ENCODE assay signal across 32 cellular contexts in the genomic region with DNA sequence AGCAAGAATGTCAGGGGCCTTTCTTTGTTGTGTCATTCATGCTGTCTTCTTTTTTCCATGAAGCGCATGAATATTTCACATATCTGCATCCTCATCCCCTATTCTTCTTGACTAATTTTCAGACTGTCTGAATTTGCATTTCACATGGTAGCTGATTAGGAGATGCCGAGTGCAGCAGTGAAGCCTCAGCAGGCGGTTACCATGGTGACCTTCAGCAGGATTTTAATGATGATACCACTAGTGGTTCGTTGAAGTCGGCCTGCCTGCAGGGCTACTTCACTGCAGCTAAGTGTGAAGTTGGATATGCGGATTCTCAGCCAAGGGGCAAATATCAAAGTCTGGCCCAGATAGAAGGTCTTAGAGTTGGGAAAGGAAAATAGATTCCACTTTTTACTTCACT.
DNase-seq lines count a peak whose midpoint lies in the region; ATAC-seq, FAIRE-seq and TF ChIP-seq lines count a peak whose summit lies in the region.
"Had no signal": no experiment of that assay in that cellular context is flagged by ENCODE, and none has a peak within 500 bp of the region (broad histone marks: within the 10 kb centered on the region; RNA-seq: fewer than 3 reads in every experiment).

No MANE protein-coding gene starts in this region.

- H3K4me3 ChIP-seq in mesendoderm (ENCODE audit: low read length) = no peak overlapping the region
- H3K4me3 ChIP-seq: esophagus squamous epithelium, heart right ventricle, pancreas, testis had no signal

- H2BK120ac ChIP-seq in H9 (ENCODE audit: low read depth, low read length, poor library complexity, severe bottlenecking) (no peak overlapping the region), mesendoderm (ENCODE audit: low read depth, low read length) (no peak overlapping the region)

- H3K56ac ChIP-seq in H9 (ENCODE audit: insufficient read length, low read depth, low read length) = no peak overlapping the region
- no peak overlapping the region for H3K56ac ChIP-seq in mesendoderm (ENCODE audit: low read length)

- H2AK5ac ChIP-seq in H9 (ENCODE audit: insufficient read length, low read length) (no peak overlapping the region), mesendoderm (ENCODE audit: low read length) (no peak overlapping the region)

- H3K27ac Mint-ChIP-seq in H9 = peak overlapping the region in 2 of 3 experiments; percentile 6 to 88; a peak in 3 of 7 replicates
- peak overlapping the region in 4 of 5 experiments; percentile 27 to 86 (median 60) for H3K27ac Mint-ChIP-seq in brain
- H3K27ac Mint-ChIP-seq: activated naive CD4-positive, alpha-beta T cell treated with anti-CD3 and anti-CD28 coated beads, Interleukin-2, amount 50 U/mL, for 24 hours; activated T-helper 2 cell treated with anti-CD3 and anti-CD28 coated beads, Interferon-gamma antibody, Interleukin-2, Interleukin-4, amounts not matched to agents 10 μg/mL and 5 μg/mL and 100 μg/mL, durations not matched to agents 14 hours and 24 hours and 36 hours; IgD-negative memory B cell; natural killer cell treated with Interleukin-12 subunit alpha and Interleukin-12 subunit beta and Interleukin-15 and Interleukin-18, amount 100 ng/mL, for 72 hours; stimulated activated naive CD8-positive, alpha-beta T cell treated with anti-CD3 and anti-CD28 coated beads, Interleukin-15, Interleukin-2, amounts not matched to agents 100 ng/mL and 50 ng/mL, for 24 hours; T-helper 2 cell treated with Interferon-gamma antibody and Interleukin-4, amounts not matched to agents 5 μg/mL and 100 μg/mL, for 36 hours had no signal

- no peak overlapping the region for H4K5ac ChIP-seq in H9 (ENCODE audit: insufficient read length, low read depth, low read length)
- no peak overlapping the region for H4K5ac ChIP-seq in mesendoderm (ENCODE audit: low read length)

- H4K8ac ChIP-seq in H9 (replicated peaks; ENCODE audit: insufficient read length, low read depth, low read length) = no peak overlapping the region
- H4K8ac ChIP-seq in mesendoderm (ENCODE audit: low read depth, low read length) = no peak overlapping the region

- no peaks in the 10 kb centered on the region for H3K9me3 ChIP-seq in H9 (ENCODE audit: control insufficient read depth, low read depth, low read length)
- H3K9me3 ChIP-seq: esophagus squamous epithelium, heart right ventricle, pancreas, testis had no signal

- H3K23ac ChIP-seq in H9 (ENCODE audit: insufficient read length, low read depth, low read length) (no peak overlapping the region), mesendoderm (ENCODE audit: low read length) (no peak overlapping the region)

- TF ChIP-seq CTCF in D721Med (IDR thresholded peaks at IDR 0.05; ENCODE audit: insufficient read depth, missing control alignments) (no peak), H9 (conservative IDR thresholded peaks at IDR 0.05) (no peak), brain (conservative IDR thresholded peaks at IDR 0.05) (no peak)

- no peak overlapping the region for H2BK12ac ChIP-seq in H9 (ENCODE audit: insufficient read length, low read depth, low read length)

- H3K9me3 Mint-ChIP-seq in H9 (no peaks in the 10 kb centered on the region), brain (no peaks in the 10 kb centered on the region)
- H3K9me3 Mint-ChIP-seq: activated naive CD4-positive, alpha-beta T cell treated with anti-CD3 and anti-CD28 coated beads, Interleukin-2, amount 50 U/mL, for 24 hours; activated T-helper 2 cell treated with anti-CD3 and anti-CD28 coated beads, Interferon-gamma antibody, Interleukin-2, Interleukin-4, amounts not matched to agents 10 μg/mL and 5 μg/mL and 100 μg/mL, durations not matched to agents 14 hours and 24 hours and 36 hours; natural killer cell treated with Interleukin-12 subunit alpha and Interleukin-12 subunit beta and Interleukin-15 and Interleukin-18, amount 100 ng/mL, for 72 hours; T-helper 2 cell treated with Interferon-gamma antibody and Interleukin-4, amounts not matched to agents 5 μg/mL and 100 μg/mL, for 36 hours had no signal

- peak; percentile 84 for FAIRE-seq in D721Med (lab: Jason Lieb, UNC)
- FAIRE-seq: GM18507 had no signal

- H3K27me3 Mint-ChIP-seq in H9 (ENCODE audit: low read depth) = no peaks in the 10 kb centered on the region
- no peaks in the 10 kb centered on the region for H3K27me3 Mint-ChIP-seq in brain
- H3K27me3 Mint-ChIP-seq: activated naive CD4-positive, alpha-beta T cell treated with anti-CD3 and anti-CD28 coated beads, Interleukin-2, amount 50 U/mL, for 24 hours; IgD-negative memory B cell; natural killer cell treated with Interleukin-12 subunit alpha and Interleukin-12 subunit beta and Interleukin-15 and Interleukin-18, amount 100 ng/mL, for 72 hours; stimulated activated naive CD8-positive, alpha-beta T cell treated with anti-CD3 and anti-CD28 coated beads, Interleukin-15, Interleukin-2, amounts not matched to agents 100 ng/mL and 50 ng/mL, for 24 hours had no signal

- H3K27me3 ChIP-seq in H9 (ENCODE audit: insufficient read depth, low read length) (no peaks in the 10 kb centered on the region), mesendoderm (ENCODE audit: insufficient read depth, low read length, poor library complexity) (no peaks in the 10 kb centered on the region)
- H3K27me3 ChIP-seq: esophagus squamous epithelium, foreskin keratinocyte, heart right ventricle, pancreas, testis had no signal

- no peak overlapping the region for H2AFZ ChIP-seq in H9 (ENCODE audit: low read length)

- H2BK5ac ChIP-seq in H9 (ENCODE audit: insufficient read length, low read length) = no peak overlapping the region
- H2BK5ac ChIP-seq in mesendoderm (ENCODE audit: low read length) = no peak overlapping the region

- DNase-seq in D721Med (ENCODE audit: insufficient read length, low spot score) (no peak), H9 (peak; percentile 45), mesendoderm (peak; percentile 94), OCI-M1 (lab: John Stamatoyannopoulos, UW) (no peak)
- DNase-seq in activated CD4-positive, CD25-positive, alpha-beta regulatory T cell (lab: John Stamatoyannopoulos, UW) = no peak
- DNase-seq: activated CD4-positive, alpha-beta T cell treated with anti-CD3 and anti-CD28 coated beads for 4 hours; activated T-cell treated with anti-CD3 and anti-CD28 coated beads for 4 hours; amniotic stem cell; Calu3; DND-41; esophagus squamous epithelium; foreskin keratinocyte; heart right ventricle; left cardiac atrium; NCI-H510A; NK-92 treated with Interleukin-12 subunit alpha and Interleukin-12 subunit beta, amount 100 ng/mL, for 24 hours; pancreas; right cardiac atrium; Right ventricle myocardium superior; stimulated activated CD4-positive, alpha-beta T cell treated with anti-CD3 and anti-CD28 coated beads, Interleukin-2, amount 100 ng/mL, for 24 hours; testis had no signal

- H3K36me3 Mint-ChIP-seq in H9 (ENCODE audit: insufficient read depth in 1 of 3, low read depth in 3 of 3) = no peaks in the 10 kb centered on the region; a peak in 1 of 7 replicates
- H3K36me3 Mint-ChIP-seq in brain = peaks cover 4% of the 10 kb centered on the region

- H3K27ac ChIP-seq in H9 (ENCODE audit: insufficient read length, low read depth, low read length) (no peak overlapping the region), mesendoderm (ENCODE audit: low read depth, low read length) (no peak overlapping the region)
- H3K27ac ChIP-seq: C4-2B, esophagus squamous epithelium, foreskin keratinocyte, heart right ventricle, pancreas, testis had no signal

- H3K9ac ChIP-seq in H9 (ENCODE audit: extremely low read depth, insufficient read length, low read length) (no peak overlapping the region), mesendoderm (ENCODE audit: low read length) (no peak overlapping the region)

- no peaks in the 10 kb centered on the region for H3K23me2 ChIP-seq in H9 (ENCODE audit: insufficient read length, low read depth, low read length, poor library complexity, severe bottlenecking)

- peak overlapping the region in 1 of 2 experiments; percentile 53; a peak in 1 of 5 replicates for H3K4me3 Mint-ChIP-seq in H9
- peak overlapping the region in 4 of 5 experiments; percentile 16 to 68 (median 51) for H3K4me3 Mint-ChIP-seq in brain
- H3K4me3 Mint-ChIP-seq: activated naive CD4-positive, alpha-beta T cell treated with anti-CD3 and anti-CD28 coated beads, Interleukin-2, amount 50 U/mL, for 24 hours; IgD-negative memory B cell; natural killer cell treated with Interleukin-12 subunit alpha and Interleukin-12 subunit beta and Interleukin-15 and Interleukin-18, amount 100 ng/mL, for 72 hours; stimulated activated naive CD8-positive, alpha-beta T cell treated with anti-CD3 and anti-CD28 coated beads, Interleukin-15, Interleukin-2, amounts not matched to agents 100 ng/mL and 50 ng/mL, for 24 hours; T-helper 2 cell treated with Interferon-gamma antibody and Interleukin-4, amounts not matched to agents 5 μg/mL and 100 μg/mL, for 36 hours had no signal

- no peak overlapping the region for H3T11ph ChIP-seq in H9 (ENCODE audit: low read length)

- H2BK20ac ChIP-seq in H9 (ENCODE audit: low read depth, low read length, poor library complexity, severe bottlenecking) = no peak overlapping the region

- H3K4me2 ChIP-seq in H9 (ENCODE audit: insufficient read depth, insufficient read length, low read length) = no peak overlapping the region
- no peak overlapping the region for H3K4me2 ChIP-seq in mesendoderm (ENCODE audit: low read length)

- H3K4me1 Mint-ChIP-seq in H9 = peaks cover 14 to 23% of the 10 kb centered on the region in 2 experiments
- H3K4me1 Mint-ChIP-seq in brain = peaks cover 51% of the 10 kb centered on the region
- H3K4me1 Mint-ChIP-seq: IgD-negative memory B cell had no signal

- H2BK15ac ChIP-seq in H9 (ENCODE audit: low read depth, low read length) (no peak overlapping the region), mesendoderm (replicated peaks; ENCODE audit: low read depth) (no peak overlapping the region)

- H3K79me1 ChIP-seq in H9 (ENCODE audit: insufficient read depth, low read depth, low read length, poor library complexity, severe bottlenecking) (no peaks in the 10 kb centered on the region), mesendoderm (ENCODE audit: low read length) (no peaks in the 10 kb centered on the region)

- H4K91ac ChIP-seq in H9 (ENCODE audit: insufficient read length, low read depth, low read length) = no peak overlapping the region

- H3K18ac ChIP-seq in H9 (ENCODE audit: insufficient read length, low read depth, low read length) = no peak overlapping the region
- no peak overlapping the region for H3K18ac ChIP-seq in mesendoderm (ENCODE audit: low read length)

- H3K4ac ChIP-seq in H9 (ENCODE audit: low read depth, low read length) (no peak overlapping the region), mesendoderm (ENCODE audit: low read depth, low read length) (no peak overlapping the region)

- no peaks in the 10 kb centered on the region for H3K36me3 ChIP-seq in mesendoderm (ENCODE audit: control insufficient read depth, insufficient read depth, low read length)

- no CpG with 5 or more reads among the region's 6 CpGs for WGBS in H9 (ENCODE audit: extremely low coverage, insufficient read length, low lambda C conversion rate)
- no CpG with 5 or more reads among the region's 6 CpGs for WGBS in mesendoderm (ENCODE audit: extremely low coverage, insufficient coverage, low lambda C conversion rate)

- no peak for ATAC-seq in HG03135 (IDR thresholded peaks at IDR 0.05; ENCODE audit: unreplicated experiment)
- ATAC-seq in GM21515 (IDR thresholded peaks at IDR 0.05; ENCODE audit: unreplicated experiment) = no peak
- ATAC-seq: foreskin keratinocyte; heart right ventricle; left cardiac atrium; natural killer cell treated with Interleukin-12 subunit alpha and Interleukin-12 subunit beta and Interleukin-15 and Interleukin-18, amount 100 ng/mL, for 72 hours; pancreas; right cardiac atrium had no signal

- H3K14ac ChIP-seq in H9 (ENCODE audit: insufficient read depth, low read length) = no peak overlapping the region

- H3K4me1 ChIP-seq in H9 (ENCODE audit: insufficient read depth, low read length) (no peaks in the 10 kb centered on the region), mesendoderm (ENCODE audit: control insufficient read depth, low read depth, low read length) (no peaks in the 10 kb centered on the region)
- H3K4me1 ChIP-seq: esophagus squamous epithelium, pancreas, testis had no signal

- no peaks in the 10 kb centered on the region for H4K20me1 ChIP-seq in H9 (ENCODE audit: control insufficient read depth, insufficient read depth, insufficient read length)

- H3K79me2 ChIP-seq in H9 (ENCODE audit: insufficient read depth, low read length) (no peaks in the 10 kb centered on the region), mesendoderm (ENCODE audit: control insufficient read depth, insufficient read depth, low read length) (no peaks in the 10 kb centered on the region)

Comparison
In these comparisons a context has a peak if more than half of its experiments do, and no peak if none do; other contexts are left out.
1. DNase-seq: peak in H9 (single experiment) and mesendoderm (single experiment); none in D721Med (single experiment), activated CD4-positive, CD25-positive, alpha-beta regulatory T cell (0 of 4) and OCI-M1 (single experiment).